In the genomic region with DNA sequence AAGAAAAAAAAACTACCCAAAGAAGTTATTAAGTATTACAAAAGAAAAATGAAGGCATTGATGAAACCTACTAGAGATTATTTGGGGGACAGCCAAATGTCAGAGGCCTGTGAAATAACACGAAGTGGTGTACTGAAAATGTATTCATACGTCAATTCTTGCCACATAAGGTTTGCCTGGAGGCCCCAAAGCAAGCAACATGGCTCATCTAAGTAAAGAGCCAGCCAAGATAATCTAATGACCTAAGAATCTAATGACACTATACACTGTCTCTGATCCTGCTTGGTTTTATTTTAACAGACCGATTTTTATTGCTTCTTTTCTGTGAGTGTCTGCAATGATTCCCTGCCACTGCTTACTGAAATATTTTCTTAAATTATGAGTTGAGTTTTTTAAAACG, we compare ENCODE assay signal across 1 cellular context.
TF ChIP-seq lines count a peak whose summit lies in the region.

No MANE protein-coding gene starts in this region.

TF ChIP-seq in GM23338, 12 proteins besides CTCF, POLR2A, EP300 and RAD21 (continued from another document):
- TF ChIP-seq ZNF114 (CRISPR knock-in tag; IDR thresholded peaks at IDR 0.05) = no peak
- no peak for TF ChIP-seq NANOG (IDR thresholded peaks at IDR 0.05; ENCODE audit: borderline replicate concordance)
- TF ChIP-seq, protein P1, sequence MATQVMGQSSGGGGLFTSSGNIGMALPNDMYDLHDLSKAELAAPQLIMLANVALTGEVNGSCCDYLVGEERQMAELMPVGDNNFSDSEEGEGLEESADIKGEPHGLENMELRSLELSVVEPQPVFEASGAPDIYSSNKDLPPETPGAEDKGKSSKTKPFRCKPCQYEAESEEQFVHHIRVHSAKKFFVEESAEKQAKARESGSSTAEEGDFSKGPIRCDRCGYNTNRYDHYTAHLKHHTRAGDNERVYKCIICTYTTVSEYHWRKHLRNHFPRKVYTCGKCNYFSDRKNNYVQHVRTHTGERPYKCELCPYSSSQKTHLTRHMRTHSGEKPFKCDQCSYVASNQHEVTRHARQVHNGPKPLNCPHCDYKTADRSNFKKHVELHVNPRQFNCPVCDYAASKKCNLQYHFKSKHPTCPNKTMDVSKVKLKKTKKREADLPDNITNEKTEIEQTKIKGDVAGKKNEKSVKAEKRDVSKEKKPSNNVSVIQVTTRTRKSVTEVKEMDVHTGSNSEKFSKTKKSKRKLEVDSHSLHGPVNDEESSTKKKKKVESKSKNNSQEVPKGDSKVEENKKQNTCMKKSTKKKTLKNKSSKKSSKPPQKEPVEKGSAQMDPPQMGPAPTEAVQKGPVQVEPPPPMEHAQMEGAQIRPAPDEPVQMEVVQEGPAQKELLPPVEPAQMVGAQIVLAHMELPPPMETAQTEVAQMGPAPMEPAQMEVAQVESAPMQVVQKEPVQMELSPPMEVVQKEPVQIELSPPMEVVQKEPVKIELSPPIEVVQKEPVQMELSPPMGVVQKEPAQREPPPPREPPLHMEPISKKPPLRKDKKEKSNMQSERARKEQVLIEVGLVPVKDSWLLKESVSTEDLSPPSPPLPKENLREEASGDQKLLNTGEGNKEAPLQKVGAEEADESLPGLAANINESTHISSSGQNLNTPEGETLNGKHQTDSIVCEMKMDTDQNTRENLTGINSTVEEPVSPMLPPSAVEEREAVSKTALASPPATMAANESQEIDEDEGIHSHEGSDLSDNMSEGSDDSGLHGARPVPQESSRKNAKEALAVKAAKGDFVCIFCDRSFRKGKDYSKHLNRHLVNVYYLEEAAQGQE (IDR thresholded peaks at IDR 0.05; ENCODE audit: unreplicated experiment) = no peak
- no peak for TF ChIP-seq EZH2phosphoT487 (IDR thresholded peaks at IDR 0.05; ENCODE audit: unreplicated experiment)
